In genomic region chr9:128723352-128723865, GRCh38 we compare ENCODE assay signal across 8 cellular contexts. TPM values are rescaled to one million over a fixed set of nuclear protein-coding genes. Genes with fewer than 3 reads are reported as not detected.
A peak's percentile ranks its signal among the peaks of the same experiment; 100 is the strongest.
DNase-seq lines count a peak whose midpoint lies in the region; ATAC-seq and TF ChIP-seq lines count a peak whose summit lies in the region.

No MANE protein-coding gene starts in this region.

- TF ChIP-seq CTCF in PC-9 (conservative IDR thresholded peaks at IDR 0.05), result no peak
- no peak for TF ChIP-seq CTCF in epithelial cell of proximal tubule (conservative IDR thresholded peaks at IDR 0.05; ENCODE audit: low read depth, low read length)

- peaks cover 9% of the 10 kb centered on the region for H3K79me1 ChIP-seq in trophoblast cell (ENCODE audit: low read length)

- no peaks in the 10 kb centered on the region for H3K9me2 ChIP-seq in PC-9 (ENCODE audit: insufficient read depth)

- peak overlapping the region; percentile 71 for H3K14ac ChIP-seq in trophoblast cell (ENCODE audit: low read length)

- DNase-seq in EL (peak; percentile 27), PC-9 (no peak), epithelial cell of proximal tubule (ENCODE audit: low read depth) (no peak), trophoblast cell (no peak), D341Med (ENCODE audit: low spot score) (no peak), NOMO-1 (lab: John Stamatoyannopoulos, UW; ENCODE audit: unreplicated experiment in 2 of 2) (no peak)

- peak overlapping the region; percentile 84 for H4K8ac ChIP-seq in trophoblast cell (ENCODE audit: low read depth, low read length)

- H3F3A ChIP-seq in PC-9 (ENCODE audit: insufficient read depth, low read depth), result peaks cover 19% of the 10 kb centered on the region; the same call in 1 of the 2 replicates

- H2BK5ac ChIP-seq in trophoblast cell (ENCODE audit: low read depth, low read length, poor library complexity), result no peak overlapping the region

- H3K27ac ChIP-seq in PC-9 (no peak overlapping the region), trophoblast cell (ENCODE audit: low read depth, low read length) (no peak overlapping the region)

- CTCF ChIA-PET in PC-9 (lab: Charles Lee), result interaction anchor here (1.3 kb wide), 1 partner anchor 94 kb away, joined by 6 read pairs; the partner anchor contains the start of gene ENDOG

- H3K4me2 ChIP-seq in PC-9 (peak overlapping the region; percentile 67), trophoblast cell (ENCODE audit: low read length) (peak overlapping the region; percentile 72)

- H3K4me3 ChIP-seq in PC-9 (peak overlapping the region; percentile 80), epithelial cell of proximal tubule (ENCODE audit: low read depth, low read length) (peak overlapping the region; percentile 96), trophoblast cell (ENCODE audit: low read depth, low read length) (peak overlapping the region; percentile 87)

- peak overlapping the region; percentile 52 for H4K91ac ChIP-seq in trophoblast cell (ENCODE audit: low read depth, low read length)

- BruUV-seq in PC-9 (replicated peaks; lab: Mats Ljungman, UMichigan), result TSS peak; percentile 31

- no peaks in the 10 kb centered on the region; the same call in 1 of the 2 replicates for H4K20me1 ChIP-seq in PC-9 (ENCODE audit: insufficient read depth)

- H3K79me2 ChIP-seq in PC-9 (ENCODE audit: low read depth) (no peaks in the 10 kb centered on the region), trophoblast cell (ENCODE audit: control insufficient read depth, insufficient read depth, low read length, poor library complexity) (peaks cover 4% of the 10 kb centered on the region)

- no peak overlapping the region for H2BK12ac ChIP-seq in trophoblast cell (ENCODE audit: low read length)

- H3K9me3 ChIP-seq in PC-9 (ENCODE audit: insufficient read depth, low read depth) (no peaks in the 10 kb centered on the region), trophoblast cell (ENCODE audit: insufficient read depth, low read depth, low read length) (peaks cover 2% of the 10 kb centered on the region)

- peak overlapping the region; percentile 55 for H3K18ac ChIP-seq in trophoblast cell (ENCODE audit: low read length)

- H3K9ac ChIP-seq in trophoblast cell (ENCODE audit: low read length), result peak overlapping the region; percentile 77

- intact Hi-C loops in PC-9 (cut with micrococcal nuclease; ENCODE audit: unreplicated experiment), result loop anchor here (10.0 kb wide), 1 partner anchor 91 kb away; the partner anchor contains the start of gene ENDOG

- POLR2A ChIA-PET in PC-9 (lab: Charles Lee; ENCODE audit: unreplicated experiment), result interaction anchor here (0.6 to 1.1 kb wide), 3 partner anchors 48 to 546 kb away, joined by 3 to 5 read pairs (median 4); no protein-coding TSS in a partner anchor

- ATAC-seq in GM21737 (IDR thresholded peaks at IDR 0.05; ENCODE audit: unreplicated experiment) (no peak), GM21515 (IDR thresholded peaks at IDR 0.05; ENCODE audit: unreplicated experiment) (no peak)

- H3K4me1 ChIP-seq in PC-9 (replicated peaks; ENCODE audit: insufficient read depth), result no peaks in the 10 kb centered on the region
- H3K4me1 ChIP-seq in trophoblast cell (ENCODE audit: control insufficient read depth in 1 of 2, insufficient read depth in 2 of 2, low read length in 2 of 2), result peaks cover 12 to 16% of the 10 kb centered on the region in 2 experiments

- H2BK120ac ChIP-seq in trophoblast cell (ENCODE audit: insufficient read depth, low read length, poor library complexity), result peak overlapping the region; percentile 8

- H2AFZ ChIP-seq in PC-9 (peak overlapping the region; percentile 89), trophoblast cell (ENCODE audit: insufficient read depth, low read length, poor library complexity) (peak overlapping the region; percentile 41)

- peak overlapping the region; percentile 46 for H4K12ac ChIP-seq in trophoblast cell (ENCODE audit: low read depth, low read length)

- H2AK5ac ChIP-seq in trophoblast cell (ENCODE audit: low read length), result peak overlapping the region; percentile 81

- WGBS in trophoblast cell (ENCODE audit: extremely low coverage, insufficient coverage, insufficient read length), result no CpG with 5 or more reads among the region's 7 CpGs

- no peaks in the 10 kb centered on the region for H3K36me3 ChIP-seq in PC-9 (ENCODE audit: low read depth)
- peaks cover 24 to 31% of the 10 kb centered on the region in 2 experiments for H3K36me3 ChIP-seq in trophoblast cell (ENCODE audit: control insufficient read depth in 1 of 2, insufficient read depth in 2 of 2, low read length in 2 of 2)

- peak overlapping the region; percentile 28 for H3K4ac ChIP-seq in trophoblast cell (ENCODE audit: low read depth, low read length)

- no peaks in the 10 kb centered on the region for H3K27me3 ChIP-seq in PC-9 (ENCODE audit: insufficient read depth, low read depth)
- no peaks in the 10 kb centered on the region for H3K27me3 ChIP-seq in trophoblast cell (ENCODE audit: insufficient read depth, low read length)

- no peak overlapping the region for H3K23ac ChIP-seq in trophoblast cell (ENCODE audit: low read length)

RNA-seq across cellular contexts. Expression of gene ZDHHC12, which starts 0.5 kb away (rescaled TPM):
- total RNA-seq in PC-9 (2021), result 102 and 133 TPM in 2 replicates
- total RNA-seq in epithelial cell of proximal tubule, result 106 and 119 TPM in 2 replicates
- polyA plus RNA-seq in trophoblast cell (2013), result 35.3 and 35.7 TPM in 2 replicates

RNA-seq across cellular contexts. Expression of gene PKN3, which starts 21.1 kb away (rescaled TPM):
- total RNA-seq in PC-9 (2021) (5.5 and 9.1 TPM in 2 replicates), epithelial cell of proximal tubule (16.5 and 28.4 TPM in 2 replicates)
- 7.5 and 7.7 TPM in 2 replicates for polyA plus RNA-seq in trophoblast cell (2013)

RNA-seq across cellular contexts. Expression of gene SET, which starts 34.4 kb away (rescaled TPM):
- 539 and 738 TPM in 2 replicates for total RNA-seq in PC-9 (2021)
- total RNA-seq in epithelial cell of proximal tubule, result 331 and 406 TPM in 2 replicates
- polyA plus RNA-seq in trophoblast cell (2013), result 357 and 372 TPM in 2 replicates

RNA-seq across cellular contexts. Expression of gene ZER1, which starts 48.3 kb away (rescaled TPM):
- total RNA-seq in PC-9 (2021) (65.2 and 70.0 TPM in 2 replicates), epithelial cell of proximal tubule (11.5 and 15.3 TPM in 2 replicates)
- polyA plus RNA-seq in trophoblast cell (2013), result 20.5 and 21.6 TPM in 2 replicates
